18 cellular contexts compared by ENCODE assay signal in the genomic region with DNA sequence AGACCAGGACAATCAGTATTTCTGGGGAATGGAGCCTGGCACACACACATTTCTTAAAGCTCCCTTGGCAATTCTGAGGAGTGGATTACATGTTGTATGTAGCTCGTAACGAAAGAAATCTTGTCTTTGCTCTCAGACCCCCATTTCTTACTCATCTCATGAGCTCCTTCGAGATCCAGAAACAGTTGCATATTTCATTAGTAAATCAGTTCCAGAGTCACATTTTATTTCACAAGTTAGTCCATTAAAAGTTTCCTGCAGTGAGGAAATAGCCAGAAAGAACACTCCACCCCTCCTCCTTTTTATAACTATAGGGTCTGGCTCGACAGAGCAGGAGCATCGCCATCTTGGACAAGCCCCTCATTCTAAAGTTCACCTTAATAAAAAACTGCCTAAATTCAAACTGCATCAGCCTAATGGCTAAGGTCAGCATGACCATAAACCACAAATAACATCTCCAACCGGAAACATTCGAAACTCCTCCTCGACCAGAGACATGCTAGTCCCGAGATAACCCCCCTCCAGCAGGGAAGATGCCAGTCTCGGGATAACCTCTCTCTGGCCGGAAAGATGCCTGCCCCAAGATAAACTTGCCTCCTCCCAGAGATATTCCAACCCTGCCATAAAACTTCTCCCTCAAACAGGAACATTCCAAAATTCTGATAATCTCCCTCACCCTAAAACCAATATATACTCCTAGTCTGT. TPM values are rescaled to one million over a fixed set of nuclear protein-coding genes. Genes with fewer than 3 reads are reported as not detected.
A peak's percentile ranks its signal among the peaks of the same experiment; 100 is the strongest.
DNase-seq lines count a peak whose midpoint lies in the region; ATAC-seq and TF ChIP-seq lines count a peak whose summit lies in the region.
"Had no signal": no experiment of that assay in that cellular context is flagged by ENCODE, and none has a peak within 500 bp of the region (broad histone marks: within the 10 kb centered on the region; RNA-seq: fewer than 3 reads in every experiment).

No MANE protein-coding gene starts in this region.

- H2AFZ ChIP-seq in SK-N-SH (ENCODE audit: low read depth): no peak overlapping the region

- no peaks in the 10 kb centered on the region for H3K9me2 ChIP-seq in SK-N-SH

- peaks cover 97% of the 10 kb centered on the region for H4K20me1 ChIP-seq in SK-N-SH (ENCODE audit: insufficient read depth)

- H3K4me3 Mint-ChIP-seq in naive thymus-derived CD8-positive, alpha-beta T cell: no peak overlapping the region
- H3K4me3 Mint-ChIP-seq: activated T-cell treated with anti-CD3 and anti-CD28 coated beads, Interleukin-2, amount 50 U/mL, for 4 hours; CD4-positive, alpha-beta memory T cell; memory B cell had no signal

- POLR2A ChIA-PET in SK-N-SH (lab: Yijun Ruan, JAX): interaction anchor here (0.8 kb wide), 1 partner anchor 41 kb away, joined by 3 read pairs; no protein-coding TSS in a partner anchor
- POLR2A ChIA-PET in naive thymus-derived CD8-positive, alpha-beta T cell (lab: Charles Lee): no interaction called here

- peaks cover 14 to 26% (median 19%) of the 10 kb centered on the region in 5 donors for H3K27me3 Mint-ChIP-seq in naive thymus-derived CD8-positive, alpha-beta T cell

- 93% methylated on average over 11 of the region's 11 CpGs for WGBS in SK-N-SH (ENCODE audit: low lambda C conversion rate)

- H3K4me2 ChIP-seq in SK-N-SH: 0 out of 2 replicates have a peak overlapping the region, but pooled peaks have one; percentile 5

- H3K4me1 Mint-ChIP-seq in naive thymus-derived CD8-positive, alpha-beta T cell: no peaks in the 10 kb centered on the region
- H3K4me1 Mint-ChIP-seq: CD4-positive, alpha-beta memory T cell; memory B cell had no signal

- peaks cover 9% of the 10 kb centered on the region for H3F3A ChIP-seq in SK-N-SH (replicated peaks; ENCODE audit: insufficient read depth)

- ATAC-seq in SK-N-SH treated with all-trans-retinoic acid at 6 μM for 48 hours: no peak
- ATAC-seq in naive thymus-derived CD8-positive, alpha-beta T cell: no peak
- no peak for ATAC-seq in GM21529 (IDR thresholded peaks at IDR 0.05; ENCODE audit: unreplicated experiment)
- ATAC-seq: activated T-cell treated with anti-CD3 and anti-CD28 coated beads, Interleukin-2, amount 50 U/mL, for 4 hours had no signal

- no peaks in the 10 kb centered on the region for H3K27me3 ChIP-seq in SK-N-SH (ENCODE audit: insufficient read depth)
- H3K27me3 ChIP-seq: adrenal gland had no signal

- TF ChIP-seq EP300 in SK-N-SH (IDR thresholded peaks at IDR 0.05; ENCODE audit: borderline replicate concordance in 1 of 2, low read depth in 1 of 2, low read length in 1 of 2): no peak

- H3K9me3 ChIP-seq in SK-N-SH: no peaks in the 10 kb centered on the region
- H3K9me3 ChIP-seq: adrenal gland, neutrophil had no signal

- CTCF ChIA-PET in SK-N-SH (lab: Yijun Ruan, JAX): interaction anchor here (0.7 to 5.2 kb wide), 4 partner anchors 18 to 252 kb away, joined by 3 to 28 read pairs (median 4); no protein-coding TSS in a partner anchor

- H3K4me3 ChIP-seq in SK-N-SH (ENCODE audit: low read depth in 2 of 2, low read length in 1 of 2) (no peak overlapping the region), fibroblast of mammary gland (ENCODE audit: control insufficient read depth, low read depth, low read length) (no peak overlapping the region)
- H3K4me3 ChIP-seq: adrenal gland had no signal

- TF ChIP-seq RAD21 in SK-N-SH (IDR thresholded peaks at IDR 0.05; ENCODE audit: low read length): no peak

- TF ChIP-seq CTCF in SK-N-SH (IDR thresholded peaks at IDR 0.05): no peak
- TF ChIP-seq CTCF in fibroblast of mammary gland (conservative IDR thresholded peaks at IDR 0.05; ENCODE audit: control insufficient read depth, insufficient read depth, low read depth, low read length): no peak

- peaks cover 4 to 34% of the 10 kb centered on the region in 2 experiments for H3K4me1 ChIP-seq in SK-N-SH (ENCODE audit: control insufficient read depth in 1 of 2, insufficient read depth in 2 of 2, low read depth in 1 of 2, low read length in 1 of 2)

- H3K9me3 Mint-ChIP-seq in naive thymus-derived CD8-positive, alpha-beta T cell: peaks cover 0 to 3% (median 0%) of the 10 kb centered on the region in 9 donors
- H3K9me3 Mint-ChIP-seq: activated T-cell treated with anti-CD3 and anti-CD28 coated beads, Interleukin-2, amount 50 U/mL, for 4 hours; CD4-positive, alpha-beta memory T cell; memory B cell had no signal

- no peak overlapping the region for H3K27ac Mint-ChIP-seq in naive thymus-derived CD8-positive, alpha-beta T cell
- H3K27ac Mint-ChIP-seq: CD4-positive, alpha-beta memory T cell; memory B cell had no signal

- H3K79me2 ChIP-seq in SK-N-SH (ENCODE audit: insufficient read depth): peaks cover 99% of the 10 kb centered on the region

- H3K27ac ChIP-seq in SK-N-SH (ENCODE audit: low read depth in 2 of 2, low read length in 1 of 2): peak overlapping the region in 1 of 2 experiments; percentile 4; a peak in 1 of 4 replicates
- H3K27ac ChIP-seq: 22Rv1, neutrophil had no signal

- H3K36me3 ChIP-seq in SK-N-SH (replicated peaks in 1 of 2; ENCODE audit: control insufficient read depth in 1 of 2, insufficient read depth in 2 of 2, low read length in 1 of 2): peaks cover 9 to 43% of the 10 kb centered on the region in 2 experiments
- H3K36me3 ChIP-seq: adrenal gland, neutrophil had no signal

- no peak overlapping the region for H3K9ac ChIP-seq in SK-N-SH

- no peaks in the 10 kb centered on the region for H3K36me3 Mint-ChIP-seq in naive thymus-derived CD8-positive, alpha-beta T cell
- H3K36me3 Mint-ChIP-seq: CD4-positive, alpha-beta memory T cell; memory B cell had no signal

- no peak for DNase-seq in SK-N-SH
- peak; percentile 67 for DNase-seq in fibroblast of mammary gland (ENCODE audit: low read depth)
- DNase-seq in renal cortical epithelial cell (ENCODE audit: low read depth): peak; percentile 64
- DNase-seq in naive thymus-derived CD8-positive, alpha-beta T cell: no peak
- no peak for DNase-seq in globus pallidus (ENCODE audit: low spot score)
- DNase-seq in DMS153 treated with DMSO at 0.1 percent for 48 hours (lab: John Stamatoyannopoulos, UW; ENCODE audit: unreplicated experiment): no peak
- DNase-seq: activated CD4-positive, alpha-beta T cell treated with anti-CD3 and anti-CD28 coated beads for 4 hours; activated T-cell treated with anti-CD3 and anti-CD28 coated beads, Interleukin-2, amount 50 U/mL, for 4 hours; adrenal gland; CD4-positive, alpha-beta memory T cell; NCI-H510A treated with DMSO at 0.1 percent for 48 hours; substantia nigra had no signal

TF ChIP-seq in SK-N-SH, 30 proteins besides CTCF, POLR2A, EP300 and RAD21 (continues in another document):
- TF ChIP-seq, protein P1, sequence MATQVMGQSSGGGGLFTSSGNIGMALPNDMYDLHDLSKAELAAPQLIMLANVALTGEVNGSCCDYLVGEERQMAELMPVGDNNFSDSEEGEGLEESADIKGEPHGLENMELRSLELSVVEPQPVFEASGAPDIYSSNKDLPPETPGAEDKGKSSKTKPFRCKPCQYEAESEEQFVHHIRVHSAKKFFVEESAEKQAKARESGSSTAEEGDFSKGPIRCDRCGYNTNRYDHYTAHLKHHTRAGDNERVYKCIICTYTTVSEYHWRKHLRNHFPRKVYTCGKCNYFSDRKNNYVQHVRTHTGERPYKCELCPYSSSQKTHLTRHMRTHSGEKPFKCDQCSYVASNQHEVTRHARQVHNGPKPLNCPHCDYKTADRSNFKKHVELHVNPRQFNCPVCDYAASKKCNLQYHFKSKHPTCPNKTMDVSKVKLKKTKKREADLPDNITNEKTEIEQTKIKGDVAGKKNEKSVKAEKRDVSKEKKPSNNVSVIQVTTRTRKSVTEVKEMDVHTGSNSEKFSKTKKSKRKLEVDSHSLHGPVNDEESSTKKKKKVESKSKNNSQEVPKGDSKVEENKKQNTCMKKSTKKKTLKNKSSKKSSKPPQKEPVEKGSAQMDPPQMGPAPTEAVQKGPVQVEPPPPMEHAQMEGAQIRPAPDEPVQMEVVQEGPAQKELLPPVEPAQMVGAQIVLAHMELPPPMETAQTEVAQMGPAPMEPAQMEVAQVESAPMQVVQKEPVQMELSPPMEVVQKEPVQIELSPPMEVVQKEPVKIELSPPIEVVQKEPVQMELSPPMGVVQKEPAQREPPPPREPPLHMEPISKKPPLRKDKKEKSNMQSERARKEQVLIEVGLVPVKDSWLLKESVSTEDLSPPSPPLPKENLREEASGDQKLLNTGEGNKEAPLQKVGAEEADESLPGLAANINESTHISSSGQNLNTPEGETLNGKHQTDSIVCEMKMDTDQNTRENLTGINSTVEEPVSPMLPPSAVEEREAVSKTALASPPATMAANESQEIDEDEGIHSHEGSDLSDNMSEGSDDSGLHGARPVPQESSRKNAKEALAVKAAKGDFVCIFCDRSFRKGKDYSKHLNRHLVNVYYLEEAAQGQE (IDR thresholded peaks at IDR 0.05; ENCODE audit: low read depth, low read length): no peak

TF ChIP-seq in SK-N-SH treated with all-trans-retinoic acid at 6 μM for 48 hours, 23 proteins besides CTCF, POLR2A, EP300 and RAD21:
- TF ChIP-seq, protein P2, sequence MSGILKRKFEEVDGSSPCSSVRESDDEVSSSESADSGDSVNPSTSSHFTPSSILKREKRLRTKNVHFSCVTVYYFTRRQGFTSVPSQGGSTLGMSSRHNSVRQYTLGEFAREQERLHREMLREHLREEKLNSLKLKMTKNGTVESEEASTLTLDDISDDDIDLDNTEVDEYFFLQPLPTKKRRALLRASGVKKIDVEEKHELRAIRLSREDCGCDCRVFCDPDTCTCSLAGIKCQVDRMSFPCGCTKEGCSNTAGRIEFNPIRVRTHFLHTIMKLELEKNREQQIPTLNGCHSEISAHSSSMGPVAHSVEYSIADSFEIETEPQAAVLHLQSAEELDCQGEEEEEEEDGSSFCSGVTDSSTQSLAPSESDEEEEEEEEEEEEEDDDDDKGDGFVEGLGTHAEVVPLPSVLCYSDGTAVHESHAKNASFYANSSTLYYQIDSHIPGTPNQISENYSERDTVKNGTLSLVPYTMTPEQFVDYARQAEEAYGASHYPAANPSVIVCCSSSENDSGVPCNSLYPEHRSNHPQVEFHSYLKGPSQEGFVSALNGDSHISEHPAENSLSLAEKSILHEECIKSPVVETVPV (CRISPR knock-in tag; IDR thresholded peaks at IDR 0.05): no peak
- TF ChIP-seq ZFP30 (CRISPR knock-in tag; IDR thresholded peaks at IDR 0.05): no peak
- no peak for TF ChIP-seq TCF4 (CRISPR knock-in tag; IDR thresholded peaks at IDR 0.05; ENCODE audit: borderline replicate concordance)

RNA-seq across cellular contexts. Expression of a gene that starts 7.4 kb away (rescaled TPM):
- 30.7 and 37.6 TPM in 2 replicates for polyA plus RNA-seq in SK-N-SH (2012; rRNA removed)
- polyA plus RNA-seq in SK-N-SH (2012; cell fraction: cytosol; rRNA removed): 28.1 and 35.5 TPM in 2 replicates
- polyA plus RNA-seq in SK-N-SH (2012; cell fraction: nucleus; rRNA removed): 63.1 and 73.2 TPM in 2 replicates
- 50.2 and 97.1 TPM in 2 replicates for total RNA-seq in renal cortical epithelial cell
- not detected for total RNA-seq in naive thymus-derived CD8-positive, alpha-beta T cell
- polyA plus RNA-seq in naive thymus-derived CD8-positive, alpha-beta T cell: not detected
- total RNA-seq: CD4-positive, alpha-beta memory T cell; T-helper 1 cell treated with Interleukin-12 subunit alpha and Interleukin-12 subunit beta and Interleukin-4 antibody, amounts not matched to agents 30 ng/mL and 1 ng/mL, for 36 hours had no signal
- polyA plus RNA-seq: CD4-positive, alpha-beta memory T cell had no signal

Comparison
In these comparisons a context has a peak if more than half of its experiments do, and no peak if none do; other contexts are left out.
1. DNase-seq: peak in fibroblast of mammary gland (single experiment) and renal cortical epithelial cell (single experiment); none in SK-N-SH (single experiment), naive thymus-derived CD8-positive, alpha-beta T cell (0 of 10), globus pallidus (single experiment) and DMS153 treated with DMSO at 0.1 percent for 48 hours (single experiment).
2. RNA of a gene that starts 7.4 kb away (total RNA-seq): 50.2 to 97.1 TPM in renal cortical epithelial cell; not detected in naive thymus-derived CD8-positive, alpha-beta T cell; every median in the first group is over 10 times any median in the second.